8 cellular contexts compared by ENCODE assay signal in genomic region chr1:7953850-7954609, GRCh38. TPM values are rescaled to one million over a fixed set of nuclear protein-coding genes. Genes with fewer than 3 reads are reported as not detected.
DNase-seq lines count a peak whose midpoint lies in the region; ATAC-seq and TF ChIP-seq lines count a peak whose summit lies in the region.

No MANE protein-coding gene starts in this region.

- peak overlapping the region; percentile 73 to 86 for H3K9ac ChIP-seq in duodenal mucosa (ENCODE audit: low read depth in 1 of 2, low read length in 2 of 2)

- DNase-seq in AG04449 (ENCODE audit: low read depth, low spot score) (no peak), NCI-H510A (lab: John Stamatoyannopoulos, UW) (peak; percentile 99), lung (ENCODE audit: low spot score) (peak; percentile 97)
- peak; percentile 91 to 93 for DNase-seq in activated CD4-positive, alpha-beta T cell treated with anti-CD3 and anti-CD28 coated beads, Interleukin-2, amount 50 U/mL, for 48 hours
- DNase-seq in stimulated activated CD8-positive, alpha-beta memory T cell treated with anti-CD3 and anti-CD28 coated beads, Interleukin-15, amount 100 ng/mL, for 24 hours (ENCODE audit: low read depth), result peak; percentile 66

- ATAC-seq in GM18870 (IDR thresholded peaks at IDR 0.05; ENCODE audit: unreplicated experiment) (peak; percentile 69), HG03139 (IDR thresholded peaks at IDR 0.05; ENCODE audit: unreplicated experiment) (peak; percentile 96), lung (ENCODE audit: insufficient read depth, low FRiP score) (peak; percentile 100)

- H3K27me3 ChIP-seq in duodenal mucosa (ENCODE audit: control insufficient read depth in 1 of 2, insufficient read depth in 2 of 2, low read length in 2 of 2) (no peaks in the 10 kb centered on the region), lung (ENCODE audit: control insufficient read depth, insufficient read depth) (no peaks in the 10 kb centered on the region)

- H3K9me3 ChIP-seq in duodenal mucosa (ENCODE audit: control insufficient read depth in 1 of 2, low read length in 2 of 2), result no peaks in the 10 kb centered on the region
- no peaks in the 10 kb centered on the region for H3K9me3 ChIP-seq in lung (ENCODE audit: control insufficient read depth in 2 of 2, insufficient read depth in 1 of 2, low read length in 1 of 2)

- no peak for TF ChIP-seq CTCF in AG04449 (IDR thresholded peaks at IDR 0.05; ENCODE audit: insufficient read depth, low read length, missing control alignments)
- no peak for TF ChIP-seq CTCF in lung (IDR thresholded peaks at IDR 0.05; ENCODE audit: control extremely low read depth, extremely low read depth)

- H3K36me3 ChIP-seq in duodenal mucosa (ENCODE audit: control insufficient read depth in 1 of 2, insufficient read depth in 2 of 2, low read length in 2 of 2) (no peaks in the 10 kb centered on the region), lung (ENCODE audit: control insufficient read depth in 2 of 2, insufficient read depth in 2 of 2, low read length in 2 of 2) (no peaks in the 10 kb centered on the region)

- POLR2A ChIA-PET in AG04449 (lab: Yijun Ruan, JAX), result no interaction called here

- H3K4me3 ChIP-seq in AG04449 (ENCODE audit: low read depth, low read length) (peak overlapping the region; percentile 62), duodenal mucosa (ENCODE audit: low read depth in 1 of 2, low read length in 2 of 2) (peak overlapping the region; percentile 80 to 91), lung (peak overlapping the region; percentile 73)

- H3K27ac ChIP-seq in duodenal mucosa (ENCODE audit: low read depth, low read length) (peak overlapping the region; percentile 80), lung (ENCODE audit: low read depth in 1 of 2, low read length in 1 of 2) (peak overlapping the region; percentile 74 to 98)

- CTCF ChIA-PET in AG04449 (lab: Yijun Ruan, JAX), result no interaction called here

- 1 to 2% methylated on average over 63 to 65 of the region's 65 CpGs for WGBS in lung, 2 donors

- H3K4me1 ChIP-seq in duodenal mucosa (ENCODE audit: control insufficient read depth in 1 of 2, insufficient read depth in 2 of 2, low read length in 2 of 2), result peaks cover 4 to 6% of the 10 kb centered on the region in 2 donors
- H3K4me1 ChIP-seq in lung (ENCODE audit: control insufficient read depth in 2 of 2, insufficient read depth in 2 of 2, low read length in 2 of 2), result no peaks in the 10 kb centered on the region

RNA-seq across cellular contexts. Expression of gene PARK7, which starts 7.5 kb away (rescaled TPM):
- 100 to 1,000 TPM; 140 to 247 TPM for total RNA-seq in lung
- polyA plus RNA-seq in lung, result 100 to 1,000 TPM; 287 to 392 TPM

RNA-seq across cellular contexts. Expression of gene TNFRSF9, which starts 13.4 kb away (rescaled TPM):
- total RNA-seq in lung, result under 1 TPM; 0.64 to 0.65 TPM
- polyA plus RNA-seq in lung, result 1 to 10 TPM in 1 of 2 donors, under 1 TPM in 1; 0.45 to 2.0 TPM
